ENCODE assay signal across 3 cellular contexts in the genomic region with DNA sequence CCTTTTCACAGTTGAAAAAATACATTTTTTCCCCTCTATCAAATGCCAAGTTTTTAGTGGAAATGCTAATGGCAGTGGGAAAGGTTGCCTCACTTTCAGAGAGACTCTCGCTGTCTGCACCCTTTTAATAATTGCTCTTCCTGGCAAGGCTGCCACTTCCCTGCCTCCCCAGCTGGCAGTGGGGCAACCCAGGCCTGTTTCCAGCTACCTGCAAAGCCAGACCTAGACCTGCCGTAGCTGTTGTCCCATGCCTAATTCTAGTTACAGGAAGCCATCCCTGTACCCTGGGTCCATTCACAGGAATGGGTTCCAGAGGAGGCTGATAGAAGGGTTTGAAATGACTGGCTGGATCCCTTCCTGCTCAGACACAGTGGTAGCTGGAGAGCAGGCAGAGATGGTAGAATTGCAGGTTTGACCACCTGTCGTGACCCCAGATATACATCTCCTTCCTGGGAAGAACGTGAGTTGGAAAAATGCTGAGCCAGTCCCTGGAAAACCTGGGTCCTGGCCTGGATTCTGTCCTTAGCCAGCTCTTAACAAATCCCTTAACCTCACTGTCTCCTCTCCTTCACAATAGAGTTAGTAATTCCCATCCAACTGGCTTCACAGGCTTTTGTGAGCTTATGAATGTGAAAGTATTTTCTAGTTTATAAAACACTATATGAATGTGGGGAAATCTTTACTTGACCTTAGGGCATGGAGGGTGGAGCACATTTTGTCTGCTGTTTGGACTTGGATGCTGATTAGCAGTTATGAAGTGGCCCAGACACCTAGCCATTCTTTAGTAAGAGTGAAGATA.
TF ChIP-seq lines count a peak whose summit lies in the region.

No MANE protein-coding gene starts in this region.

TF ChIP-seq in liver, 16 proteins besides CTCF, POLR2A, EP300 and RAD21:
- TF ChIP-seq YY1 (IDR thresholded peaks at IDR 0.05) (peak; percentile 22), HNF4G (IDR thresholded peaks at IDR 0.05) (no peak)

TF ChIP-seq in HepG2, 621 proteins besides CTCF, POLR2A, EP300 and RAD21 (continues in another document):
- TF ChIP-seq, protein P1, sequence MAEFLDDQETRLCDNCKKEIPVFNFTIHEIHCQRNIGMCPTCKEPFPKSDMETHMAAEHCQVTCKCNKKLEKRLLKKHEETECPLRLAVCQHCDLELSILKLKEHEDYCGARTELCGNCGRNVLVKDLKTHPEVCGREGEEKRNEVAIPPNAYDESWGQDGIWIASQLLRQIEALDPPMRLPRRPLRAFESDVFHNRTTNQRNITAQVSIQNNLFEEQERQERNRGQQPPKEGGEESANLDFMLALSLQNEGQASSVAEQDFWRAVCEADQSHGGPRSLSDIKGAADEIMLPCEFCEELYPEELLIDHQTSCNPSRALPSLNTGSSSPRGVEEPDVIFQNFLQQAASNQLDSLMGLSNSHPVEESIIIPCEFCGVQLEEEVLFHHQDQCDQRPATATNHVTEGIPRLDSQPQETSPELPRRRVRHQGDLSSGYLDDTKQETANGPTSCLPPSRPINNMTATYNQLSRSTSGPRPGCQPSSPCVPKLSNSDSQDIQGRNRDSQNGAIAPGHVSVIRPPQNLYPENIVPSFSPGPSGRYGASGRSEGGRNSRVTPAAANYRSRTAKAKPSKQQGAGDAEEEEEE (CRISPR knock-in tag; IDR thresholded peaks at IDR 0.05; ENCODE audit: borderline replicate concordance), result no peak
- TF ChIP-seq CBX1 (IDR thresholded peaks at IDR 0.05; ENCODE audit: low read depth), result no peak
- TF ChIP-seq NFRKB (IDR thresholded peaks at IDR 0.05), result no peak
- TF ChIP-seq ZNF136 (CRISPR knock-in tag; IDR thresholded peaks at IDR 0.05; ENCODE audit: low read depth), result no peak
- TF ChIP-seq, protein P2, sequence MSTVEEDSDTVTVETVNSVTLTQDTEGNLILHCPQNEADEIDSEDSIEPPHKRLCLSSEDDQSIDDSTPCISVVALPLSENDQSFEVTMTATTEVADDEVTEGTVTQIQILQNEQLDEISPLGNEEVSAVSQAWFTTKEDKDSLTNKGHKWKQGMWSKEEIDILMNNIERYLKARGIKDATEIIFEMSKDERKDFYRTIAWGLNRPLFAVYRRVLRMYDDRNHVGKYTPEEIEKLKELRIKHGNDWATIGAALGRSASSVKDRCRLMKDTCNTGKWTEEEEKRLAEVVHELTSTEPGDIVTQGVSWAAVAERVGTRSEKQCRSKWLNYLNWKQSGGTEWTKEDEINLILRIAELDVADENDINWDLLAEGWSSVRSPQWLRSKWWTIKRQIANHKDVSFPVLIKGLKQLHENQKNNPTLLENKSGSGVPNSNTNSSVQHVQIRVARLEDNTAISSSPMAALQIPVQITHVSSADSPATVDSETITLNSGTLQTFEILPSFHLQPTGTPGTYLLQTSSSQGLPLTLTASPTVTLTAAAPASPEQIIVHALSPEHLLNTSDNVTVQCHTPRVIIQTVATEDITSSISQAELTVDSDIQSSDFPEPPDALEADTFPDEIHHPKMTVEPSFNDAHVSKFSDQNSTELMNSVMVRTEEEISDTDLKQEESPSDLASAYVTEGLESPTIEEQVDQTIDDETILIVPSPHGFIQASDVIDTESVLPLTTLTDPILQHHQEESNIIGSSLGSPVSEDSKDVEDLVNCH (CRISPR knock-in tag; IDR thresholded peaks at IDR 0.05), result no peak
- TF ChIP-seq ZNF343 (CRISPR knock-in tag; IDR thresholded peaks at IDR 0.05), result no peak
- no peak for TF ChIP-seq LCORL (IDR thresholded peaks at IDR 0.05)
- TF ChIP-seq LCORL (CRISPR knock-in tag; IDR thresholded peaks at IDR 0.05), result no peak
- TF ChIP-seq JARID2 (CRISPR knock-in tag; IDR thresholded peaks at IDR 0.05; ENCODE audit: insufficient replicate concordance), result no peak
- no peak for TF ChIP-seq KDM4B (CRISPR knock-in tag; IDR thresholded peaks at IDR 0.05)
- no peak for TF ChIP-seq HMG20B (CRISPR knock-in tag; conservative IDR thresholded peaks at IDR 0.05)
- TF ChIP-seq JDP2 (CRISPR knock-in tag; IDR thresholded peaks at IDR 0.05; ENCODE audit: borderline replicate concordance), result no peak
- TF ChIP-seq STAT6 (CRISPR knock-in tag; IDR thresholded peaks at IDR 0.05; ENCODE audit: borderline replicate concordance), result no peak
- TF ChIP-seq ZNF281 (CRISPR knock-in tag; IDR thresholded peaks at IDR 0.05; ENCODE audit: borderline replicate concordance), result no peak

TF ChIP-seq in GM23338, 12 proteins besides CTCF, POLR2A, EP300 and RAD21:
- TF ChIP-seq ZNF114 (CRISPR knock-in tag; IDR thresholded peaks at IDR 0.05) (no peak), EZH2phosphoT487 (IDR thresholded peaks at IDR 0.05; ENCODE audit: unreplicated experiment) (no peak), STAT1 (IDR thresholded peaks at IDR 0.05; ENCODE audit: unreplicated experiment) (no peak), ETS1 (IDR thresholded peaks at IDR 0.05) (no peak), REST (IDR thresholded peaks at IDR 0.05; ENCODE audit: unreplicated experiment) (no peak), NANOG (IDR thresholded peaks at IDR 0.05; ENCODE audit: borderline replicate concordance) (no peak), POLR2AphosphoS5 (IDR thresholded peaks at IDR 0.05; ENCODE audit: low read depth) (no peak), CREB1 (CRISPR knock-in tag; IDR thresholded peaks at IDR 0.05; ENCODE audit: low read depth) (no peak), JUNB (IDR thresholded peaks at IDR 0.05; ENCODE audit: unreplicated experiment) (no peak), EZH2 (IDR thresholded peaks at IDR 0.05; ENCODE audit: low read depth, unreplicated experiment) (no peak), ZNF331 (CRISPR knock-in tag; IDR thresholded peaks at IDR 0.05; ENCODE audit: low read depth) (no peak)
- TF ChIP-seq, protein P3, sequence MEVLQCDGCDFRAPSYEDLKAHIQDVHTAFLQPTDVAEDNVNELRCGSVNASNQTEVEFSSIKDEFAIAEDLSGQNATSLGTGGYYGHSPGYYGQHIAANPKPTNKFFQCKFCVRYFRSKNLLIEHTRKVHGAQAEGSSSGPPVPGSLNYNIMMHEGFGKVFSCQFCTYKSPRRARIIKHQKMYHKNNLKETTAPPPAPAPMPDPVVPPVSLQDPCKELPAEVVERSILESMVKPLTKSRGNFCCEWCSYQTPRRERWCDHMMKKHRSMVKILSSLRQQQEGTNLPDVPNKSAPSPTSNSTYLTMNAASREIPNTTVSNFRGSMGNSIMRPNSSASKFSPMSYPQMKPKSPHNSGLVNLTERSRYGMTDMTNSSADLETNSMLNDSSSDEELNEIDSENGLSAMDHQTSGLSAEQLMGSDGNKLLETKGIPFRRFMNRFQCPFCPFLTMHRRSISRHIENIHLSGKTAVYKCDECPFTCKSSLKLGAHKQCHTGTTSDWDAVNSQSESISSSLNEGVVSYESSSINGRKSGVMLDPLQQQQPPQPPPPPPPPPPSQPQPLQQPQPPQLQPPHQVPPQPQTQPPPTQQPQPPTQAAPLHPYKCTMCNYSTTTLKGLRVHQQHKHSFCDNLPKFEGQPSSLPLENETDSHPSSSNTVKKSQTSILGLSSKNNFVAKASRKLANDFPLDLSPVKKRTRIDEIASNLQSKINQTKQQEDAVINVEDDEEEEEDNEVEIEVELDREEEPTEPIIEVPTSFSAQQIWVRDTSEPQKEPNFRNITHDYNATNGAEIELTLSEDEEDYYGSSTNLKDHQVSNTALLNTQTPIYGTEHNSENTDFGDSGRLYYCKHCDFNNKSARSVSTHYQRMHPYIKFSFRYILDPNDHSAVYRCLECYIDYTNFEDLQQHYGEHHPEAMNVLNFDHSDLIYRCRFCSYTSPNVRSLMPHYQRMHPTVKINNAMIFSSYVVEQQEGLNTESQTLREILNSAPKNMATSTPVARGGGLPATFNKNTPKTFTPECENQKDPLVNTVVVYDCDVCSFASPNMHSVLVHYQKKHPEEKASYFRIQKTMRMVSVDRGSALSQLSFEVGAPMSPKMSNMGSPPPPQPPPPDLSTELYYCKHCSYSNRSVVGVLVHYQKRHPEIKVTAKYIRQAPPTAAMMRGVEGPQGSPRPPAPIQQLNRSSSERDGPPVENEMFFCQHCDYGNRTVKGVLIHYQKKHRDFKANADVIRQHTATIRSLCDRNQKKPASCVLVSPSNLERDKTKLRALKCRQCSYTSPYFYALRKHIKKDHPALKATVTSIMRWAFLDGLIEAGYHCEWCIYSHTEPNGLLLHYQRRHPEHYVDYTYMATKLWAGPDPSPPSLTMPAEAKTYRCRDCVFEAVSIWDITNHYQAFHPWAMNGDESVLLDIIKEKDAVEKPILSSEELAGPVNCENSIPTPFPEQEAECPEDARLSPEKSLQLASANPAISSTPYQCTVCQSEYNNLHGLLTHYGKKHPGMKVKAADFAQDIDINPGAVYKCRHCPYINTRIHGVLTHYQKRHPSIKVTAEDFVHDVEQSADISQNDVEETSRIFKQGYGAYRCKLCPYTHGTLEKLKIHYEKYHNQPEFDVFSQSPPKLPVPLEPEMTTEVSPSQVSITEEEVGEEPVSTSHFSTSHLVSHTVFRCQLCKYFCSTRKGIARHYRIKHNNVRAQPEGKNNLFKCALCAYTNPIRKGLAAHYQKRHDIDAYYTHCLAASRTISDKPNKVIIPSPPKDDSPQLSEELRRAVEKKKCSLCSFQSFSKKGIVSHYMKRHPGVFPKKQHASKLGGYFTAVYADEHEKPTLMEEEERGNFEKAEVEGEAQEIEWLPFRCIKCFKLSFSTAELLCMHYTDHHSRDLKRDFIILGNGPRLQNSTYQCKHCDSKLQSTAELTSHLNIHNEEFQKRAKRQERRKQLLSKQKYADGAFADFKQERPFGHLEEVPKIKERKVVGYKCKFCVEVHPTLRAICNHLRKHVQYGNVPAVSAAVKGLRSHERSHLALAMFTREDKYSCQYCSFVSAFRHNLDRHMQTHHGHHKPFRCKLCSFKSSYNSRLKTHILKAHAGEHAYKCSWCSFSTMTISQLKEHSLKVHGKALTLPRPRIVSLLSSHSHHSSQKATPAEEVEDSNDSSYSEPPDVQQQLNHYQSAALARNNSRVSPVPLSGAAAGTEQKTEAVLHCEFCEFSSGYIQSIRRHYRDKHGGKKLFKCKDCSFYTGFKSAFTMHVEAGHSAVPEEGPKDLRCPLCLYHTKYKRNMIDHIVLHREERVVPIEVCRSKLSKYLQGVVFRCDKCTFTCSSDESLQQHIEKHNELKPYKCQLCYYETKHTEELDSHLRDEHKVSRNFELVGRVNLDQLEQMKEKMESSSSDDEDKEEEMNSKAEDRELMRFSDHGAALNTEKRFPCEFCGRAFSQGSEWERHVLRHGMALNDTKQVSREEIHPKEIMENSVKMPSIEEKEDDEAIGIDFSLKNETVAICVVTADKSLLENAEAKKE (CRISPR knock-in tag; IDR thresholded peaks at IDR 0.05), result no peak
TF ChIP-seq in GM23338: peak in this region for 0.
